13 cellular contexts compared by ENCODE assay signal in genomic region chr1:160541622-160542302, GRCh38. TPM values are rescaled to one million over a fixed set of nuclear protein-coding genes. Genes with fewer than 3 reads are reported as not detected.
A peak's percentile ranks its signal among the peaks of the same experiment; 100 is the strongest.
DNase-seq lines count a peak whose midpoint lies in the region; ATAC-seq and TF ChIP-seq lines count a peak whose summit lies in the region.
"Had no signal": no experiment of that assay in that cellular context is flagged by ENCODE, and none has a peak within 500 bp of the region (broad histone marks: within the 10 kb centered on the region; RNA-seq: fewer than 3 reads in every experiment).

No MANE protein-coding gene starts in this region.

- TF ChIP-seq CTCF in Peyer's patch (IDR thresholded peaks at IDR 0.05) (no peak), epithelial cell of esophagus (IDR thresholded peaks at IDR 0.05; ENCODE audit: insufficient read depth, low read depth, low read length, missing control alignments) (no peak), smooth muscle cell (IDR thresholded peaks at IDR 0.05; ENCODE audit: borderline replicate concordance, insufficient read depth, poor library complexity, severe bottlenecking) (no peak), chondrocyte (IDR thresholded peaks at IDR 0.05) (no peak)

- CTCF ChIA-PET in activated CD8-positive, alpha-beta memory T cell treated with anti-CD3 and anti-CD28 coated beads, Interleukin-2, amount 10 ng/mL, durations not matched to agents 7 days and 5 days (lab: Charles Lee): interaction anchor here (1.2 to 24.3 kb wide), 7 partner anchors 8 to 456 kb away, joined by 3 to 337 read pairs (median 9); no protein-coding TSS in a partner anchor

- H3K79me2 ChIP-seq in smooth muscle cell (ENCODE audit: low read depth): no peaks in the 10 kb centered on the region

- no peak for ATAC-seq in activated CD8-positive, alpha-beta memory T cell treated with anti-CD3 and anti-CD28 coated beads, Interleukin-2, amount 10 ng/mL, durations not matched to agents 7 days and 5 days

- H3K36me3 Mint-ChIP-seq in activated CD8-positive, alpha-beta memory T cell treated with anti-CD3 and anti-CD28 coated beads, Interleukin-2, amount 10 ng/mL, durations not matched to agents 7 days and 5 days: peaks cover 21% of the 10 kb centered on the region
- no peaks in the 10 kb centered on the region for H3K36me3 Mint-ChIP-seq in chondrocyte (ENCODE audit: low read depth)

- H3K4me2 ChIP-seq in smooth muscle cell: peak overlapping the region; percentile 40

- H3K27ac Mint-ChIP-seq in activated CD8-positive, alpha-beta memory T cell treated with anti-CD3 and anti-CD28 coated beads, Interleukin-2, amount 10 ng/mL, durations not matched to agents 7 days and 5 days: peak overlapping the region; percentile 5
- H3K27ac Mint-ChIP-seq in chondrocyte (ENCODE audit: unreplicated experiment): no peak overlapping the region

- no peaks in the 10 kb centered on the region for H3K27me3 Mint-ChIP-seq in activated CD8-positive, alpha-beta memory T cell treated with anti-CD3 and anti-CD28 coated beads, Interleukin-2, amount 10 ng/mL, durations not matched to agents 7 days and 5 days
- no peaks in the 10 kb centered on the region for H3K27me3 Mint-ChIP-seq in chondrocyte (ENCODE audit: low read depth)

- no peak for TF ChIP-seq POLR2A in Peyer's patch (IDR thresholded peaks at IDR 0.05)

- DNase-seq in activated CD8-positive, alpha-beta memory T cell treated with anti-CD3 and anti-CD28 coated beads, Interleukin-2, amount 10 ng/mL, durations not matched to agents 7 days and 5 days: no peak
- DNase-seq in activated CD8-positive, alpha-beta memory T cell treated with anti-CD3 and anti-CD28 coated beads, Interleukin-2, amount 50 U/mL, for 48 hours: no peak
- DNase-seq in Peyer's patch (no peak), epithelial cell of esophagus (ENCODE audit: low read depth) (peak; percentile 15), smooth muscle cell (lab: John Stamatoyannopoulos, UW; ENCODE audit: unreplicated experiment) (no peak), NCI-H146 (lab: John Stamatoyannopoulos, UW) (no peak), iPS-NIHi11 (ENCODE audit: low spot score) (no peak), chondrocyte (ENCODE audit: low spot score) (no peak)
- DNase-seq: activated CD4-positive, alpha-beta T cell treated with anti-CD3 and anti-CD28 coated beads for 4 hours; left colon; NCI-H2081; NK-92 treated with Interleukin-12 subunit alpha and Interleukin-12 subunit beta, amount 100 ng/mL, for 24 hours had no signal

- H4K20me1 ChIP-seq in smooth muscle cell (ENCODE audit: low read depth): no peaks in the 10 kb centered on the region

- no peak overlapping the region for H3K4me3 ChIP-seq in Peyer's patch
- no peak overlapping the region for H3K4me3 ChIP-seq in epithelial cell of esophagus (ENCODE audit: low read length)
- H3K4me3 ChIP-seq in smooth muscle cell: no peak overlapping the region

- H3K36me3 ChIP-seq in Peyer's patch (no peaks in the 10 kb centered on the region), smooth muscle cell (ENCODE audit: low read depth) (no peaks in the 10 kb centered on the region)
- H3K36me3 ChIP-seq: neutrophil had no signal

- H3K9me3 Mint-ChIP-seq in activated CD8-positive, alpha-beta memory T cell treated with anti-CD3 and anti-CD28 coated beads, Interleukin-2, amount 10 ng/mL, durations not matched to agents 7 days and 5 days (ENCODE audit: low read depth): peaks cover 2% of the 10 kb centered on the region
- H3K9me3 Mint-ChIP-seq in chondrocyte (ENCODE audit: low read depth): no peaks in the 10 kb centered on the region

- H3K4me1 ChIP-seq in Peyer's patch (peaks cover 3 to 54% (median 19%) of the 10 kb centered on the region in 4 donors), smooth muscle cell (ENCODE audit: low read depth) (peaks cover 7% of the 10 kb centered on the region)

- H2AFZ ChIP-seq in smooth muscle cell (ENCODE audit: low read depth): no peak overlapping the region

- no peak overlapping the region for H3K4me3 Mint-ChIP-seq in activated CD8-positive, alpha-beta memory T cell treated with anti-CD3 and anti-CD28 coated beads, Interleukin-2, amount 10 ng/mL, durations not matched to agents 7 days and 5 days
- no peak overlapping the region for H3K4me3 Mint-ChIP-seq in chondrocyte (ENCODE audit: unreplicated experiment)

- H3K9me3 ChIP-seq in Peyer's patch: no peaks in the 10 kb centered on the region
- no peaks in the 10 kb centered on the region for H3K9me3 ChIP-seq in smooth muscle cell (replicated peaks; ENCODE audit: low read depth)
- H3K9me3 ChIP-seq: neutrophil had no signal

- H3K9ac ChIP-seq in smooth muscle cell (ENCODE audit: low read depth): no peak overlapping the region

- peaks cover 49% of the 10 kb centered on the region for H3K4me1 Mint-ChIP-seq in activated CD8-positive, alpha-beta memory T cell treated with anti-CD3 and anti-CD28 coated beads, Interleukin-2, amount 10 ng/mL, durations not matched to agents 7 days and 5 days
- H3K4me1 Mint-ChIP-seq in chondrocyte (ENCODE audit: low read depth): peaks cover 6% of the 10 kb centered on the region

- H3K27ac ChIP-seq in Peyer's patch (peak overlapping the region; percentile 70 to 83 (median 77)), smooth muscle cell (ENCODE audit: low read depth) (no peak overlapping the region)

- 61% methylated on average over 1 of the region's 1 CpG for WGBS in smooth muscle cell (ENCODE audit: low lambda C conversion rate)

- H3K27me3 ChIP-seq in Peyer's patch: no peaks in the 10 kb centered on the region
- H3K27me3 ChIP-seq in smooth muscle cell (ENCODE audit: low read depth): no peaks in the 10 kb centered on the region
- H3K27me3 ChIP-seq: neutrophil had no signal

- peaks cover 3% of the 10 kb centered on the region for H3F3A ChIP-seq in smooth muscle cell (ENCODE audit: low read depth)

RNA-seq across cellular contexts. Expression of gene SLAMF6, which starts 18.7 kb away (rescaled TPM):
- total RNA-seq in activated CD8-positive, alpha-beta memory T cell treated with anti-CD3 and anti-CD28 coated beads, Interleukin-2, amount 10 ng/mL, durations not matched to agents 7 days and 5 days: 10 to 100 TPM; 28.8 to 31.0 TPM
- total RNA-seq in Peyer's patch (10 to 100 TPM in 1 of 4 donors, 1 to 10 TPM in 2, under 1 TPM in 1; 0.57 to 10.7 (median 5.2) TPM), smooth muscle cell (not detected in 2 replicates), chondrocyte (not detected in 3 replicates)
- not detected in 2 replicates for polyA plus RNA-seq in smooth muscle cell

RNA-seq across cellular contexts. Expression of gene CD84, which starts 37.5 kb away (rescaled TPM):
- 10 to 100 TPM; 29.9 to 34.6 TPM for total RNA-seq in activated CD8-positive, alpha-beta memory T cell treated with anti-CD3 and anti-CD28 coated beads, Interleukin-2, amount 10 ng/mL, durations not matched to agents 7 days and 5 days
- 10 to 100 TPM in 1 of 4 donors, 1 to 10 TPM in 3; 2.7 to 24.8 (median 5.2) TPM for total RNA-seq in Peyer's patch
- not detected in 2 replicates for total RNA-seq in smooth muscle cell
- not detected in 2 replicates for polyA plus RNA-seq in smooth muscle cell
- not detected in 3 replicates for total RNA-seq in chondrocyte
